Comparison of ENCODE assay signal across 18 cellular contexts in genomic region chr5:38621331-38621730, GRCh38.
"Had no signal": no experiment of that assay in that cellular context is flagged by ENCODE, and none has a peak within 500 bp of the region (broad histone marks: within the 10 kb centered on the region; RNA-seq: fewer than 3 reads in every experiment).

No MANE protein-coding gene starts in this region.

- H3K4me3 Mint-ChIP-seq: IgD-negative memory B cell had no signal

- H3K36me3 ChIP-seq: Peyer's patch, SJCRH30 had no signal

- H3K27me3 ChIP-seq: Peyer's patch, SJCRH30 had no signal

- H3K4me1 ChIP-seq: Peyer's patch, SJCRH30 had no signal

- H3K4me3 ChIP-seq: Peyer's patch, SJCRH30 had no signal

- H3K4me1 Mint-ChIP-seq: IgD-negative memory B cell had no signal

- H3K27me3 Mint-ChIP-seq: IgD-negative memory B cell had no signal

- H3K27ac ChIP-seq: Peyer's patch, SJCRH30 had no signal

- DNase-seq: KBM-7, MV-4-11, NCI-H1048, NCI-H1105, NCI-H1417, NCI-H1436 treated with DMSO at 0.1 percent for 48 hours, NCI-H1694, NCI-H187 treated with DMSO at 0.1 percent for 48 hours, NCI-H2029 treated with DMSO at 0.1 percent for 48 hours, NCI-H2171 treated with DMSO at 0.1 percent for 48 hours, NCI-H524, NCI-H526 treated with DMSO at 0.1 percent for 48 hours, NCI-H748 treated with DMSO at 0.1 percent for 48 hours, PC-3, Peyer's patch, SHP77 treated with DMSO at 0.1 percent for 48 hours, SJCRH30 had no signal

- H3K9me3 ChIP-seq: SJCRH30 had no signal

- H3K27ac Mint-ChIP-seq: IgD-negative memory B cell had no signal
